In the genomic region with DNA sequence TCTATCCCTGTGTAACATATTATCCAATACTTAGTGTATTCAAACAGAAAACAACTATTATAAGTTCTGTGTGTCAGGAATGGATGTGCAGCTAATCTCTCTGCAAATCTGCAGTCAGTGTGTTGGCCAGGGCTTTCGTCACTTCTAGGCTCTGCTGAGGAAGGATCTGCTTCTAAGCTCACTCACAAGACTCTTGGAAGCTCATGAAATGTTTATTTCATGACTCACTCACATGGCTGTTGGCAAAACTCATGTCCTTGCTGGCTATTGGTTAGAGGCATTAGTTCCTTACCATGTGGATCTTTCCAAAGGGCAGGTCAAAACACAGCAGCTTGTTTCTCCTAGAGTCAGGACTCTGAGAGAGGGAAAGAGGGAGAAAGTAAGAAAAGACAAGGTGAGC, we compare ENCODE assay signal across 20 cellular contexts.
DNase-seq lines count a peak whose midpoint lies in the region; ATAC-seq and TF ChIP-seq lines count a peak whose summit lies in the region.
"Had no signal": no experiment of that assay in that cellular context is flagged by ENCODE, and none has a peak within 500 bp of the region (broad histone marks: within the 10 kb centered on the region; RNA-seq: fewer than 3 reads in every experiment).

No MANE protein-coding gene starts in this region.

- DNase-seq in GM04503 (ENCODE audit: low read depth) (peak; percentile 10), SJCRH30 (peak; percentile 15 to 29), fibroblast of villous mesenchyme (ENCODE audit: low read depth) (peak; percentile 1), renal cortical epithelial cell (ENCODE audit: low read depth) (peak; percentile 7)
- DNase-seq in activated effector memory CD4-positive, alpha-beta T cell treated with Interleukin-2 at 50 U/mL for 16 hours, result no peak
- no peak for DNase-seq in stimulated activated CD8-positive, alpha-beta memory T cell treated with anti-CD3 and anti-CD28 coated beads, Interleukin-4, amount 100 ng/mL, for 48 hours
- DNase-seq: activated CD4-positive, alpha-beta T cell treated with anti-CD3 and anti-CD28 coated beads for 4 hours; activated effector memory CD4-positive, alpha-beta T cell treated with anti-CD3 and anti-CD28 coated beads, Interleukin-2, amount 50 U/mL, for 16 hours; Caco-2; cerebellar nuclear complex; lower lobe of right lung; naive thymus-derived CD8-positive, alpha-beta T cell; NCI-H1694; NCI-H2227 treated with DMSO at 0.1 percent for 48 hours had no signal

- H3K27me3 ChIP-seq in SJCRH30, result no peaks in the 10 kb centered on the region

- H3K4me3 ChIP-seq in SJCRH30, result no peak overlapping the region
- no peak overlapping the region for H3K4me3 ChIP-seq in fibroblast of villous mesenchyme (ENCODE audit: low read depth, low read length)
- H3K4me3 ChIP-seq: adrenal gland, lower lobe of right lung had no signal

- no peak for ATAC-seq in GM21515 (IDR thresholded peaks at IDR 0.05; ENCODE audit: unreplicated experiment)
- no peak for ATAC-seq in GM19328 (IDR thresholded peaks at IDR 0.05; ENCODE audit: unreplicated experiment)
- ATAC-seq: HepG2; lower lobe of right lung; naive thymus-derived CD8-positive, alpha-beta T cell; Panc1 had no signal

- no peak for TF ChIP-seq CTCF in fibroblast of villous mesenchyme (IDR thresholded peaks at IDR 0.05; ENCODE audit: insufficient read depth, low read depth, low read length)

- peaks cover 5% of the 10 kb centered on the region; the same call in 1 of the 2 replicates for H3K4me1 ChIP-seq in SJCRH30
- H3K4me1 ChIP-seq: adrenal gland, Caco-2, lower lobe of right lung, parathyroid adenoma had no signal

- H3K27ac ChIP-seq in SJCRH30, result no peak overlapping the region
- H3K27ac ChIP-seq: adrenal gland, lower lobe of right lung, parathyroid adenoma had no signal

- H3K9me3 ChIP-seq in SJCRH30 (replicated peaks), result no peaks in the 10 kb centered on the region
- H3K9me3 ChIP-seq: adrenal gland, Caco-2, lower lobe of right lung had no signal

- no peaks in the 10 kb centered on the region for H3K36me3 ChIP-seq in SJCRH30
- H3K36me3 ChIP-seq: adrenal gland, lower lobe of right lung had no signal

Comparison
In these comparisons a context has a peak if more than half of its experiments do, and no peak if none do; other contexts are left out.
1. DNase-seq: peak in GM04503 (single experiment), SJCRH30 (2 of 2), fibroblast of villous mesenchyme (single experiment) and renal cortical epithelial cell (single experiment); none in activated effector memory CD4-positive, alpha-beta T cell treated with Interleukin-2 at 50 U/mL for 16 hours (single experiment) and stimulated activated CD8-positive, alpha-beta memory T cell treated with anti-CD3 and anti-CD28 coated beads, Interleukin-4, amount 100 ng/mL, for 48 hours (single experiment).